29 cellular contexts compared by ENCODE assay signal in the genomic region with DNA sequence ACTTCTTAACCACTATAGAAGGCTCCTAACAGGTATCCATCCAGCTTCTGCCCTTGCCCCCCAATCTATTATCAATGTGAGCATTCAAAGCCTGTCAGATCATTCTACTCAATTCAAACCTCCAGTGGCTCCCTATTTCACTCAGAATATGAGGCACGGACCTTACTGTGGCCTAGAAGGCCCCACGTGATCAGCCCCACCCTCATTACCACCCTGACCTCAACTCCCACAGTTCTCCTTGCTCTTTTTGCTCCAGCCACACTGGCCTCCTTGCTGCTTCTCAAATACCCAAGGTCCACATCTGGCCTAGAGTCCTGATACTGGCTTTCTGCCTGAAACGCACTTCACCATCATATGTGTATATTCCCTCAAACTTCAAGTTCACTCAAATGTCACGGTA.
"Had no signal": no experiment of that assay in that cellular context is flagged by ENCODE, and none has a peak within 500 bp of the region (broad histone marks: within the 10 kb centered on the region; RNA-seq: fewer than 3 reads in every experiment).

No MANE protein-coding gene starts in this region.

- ATAC-seq: stimulated activated effector memory CD8-positive, alpha-beta T cell treated with anti-CD3 and anti-CD28 coated beads, Interleukin-12 subunit alpha, Interleukin-12 subunit beta, amount 100 ng/mL, for 72 hours; stimulated activated memory B cell treated with anti-CD40 and anti-IgM and Interleukin-4, amounts not matched to agents 10 μg/mL and 1 μg/mL and 100 μg/mL, for 72 hours; stimulated activated naive B cell treated with anti-CD40 and anti-IgM and Interleukin-4, amounts not matched to agents 10 μg/mL and 1 μg/mL and 100 μg/mL, for 72 hours; stimulated activated naive CD8-positive, alpha-beta T cell treated with anti-CD3 and anti-CD28 coated beads, Interleukin-15, amount 100 ng/mL, for 72 hours; stimulated activated naive CD8-positive, alpha-beta T cell treated with anti-CD3 and anti-CD28 coated beads, Interleukin-15, Interleukin-2, amounts not matched to agents 100 U/mL and 50 U/mL, for 24 hours; upper lobe of right lung had no signal

- H3K36me3 ChIP-seq: thoracic aorta had no signal

- FAIRE-seq: urothelium cell line had no signal

- H3K4me1 ChIP-seq: suprapubic skin, testis, thyroid gland, tibial artery, tibial nerve, transverse colon, upper lobe of left lung, upper lobe of right lung, uterus, vagina had no signal

- H3K4me3 Mint-ChIP-seq: stimulated activated effector memory CD8-positive, alpha-beta T cell treated with anti-CD3 and anti-CD28 coated beads, Interleukin-12 subunit alpha, Interleukin-12 subunit beta, amount 100 ng/mL, for 72 hours; stimulated activated memory B cell treated with anti-CD40 and anti-IgM and Interleukin-4, amounts not matched to agents 10 μg/mL and 1 μg/mL and 100 μg/mL, for 72 hours; stimulated activated naive B cell treated with anti-CD40 and anti-IgM and Interleukin-4, amounts not matched to agents 10 μg/mL and 1 μg/mL and 100 μg/mL, for 72 hours; stimulated activated naive CD8-positive, alpha-beta T cell treated with anti-CD3 and anti-CD28 coated beads, Interleukin-15, amount 100 ng/mL, for 72 hours; stimulated activated naive CD8-positive, alpha-beta T cell treated with anti-CD3 and anti-CD28 coated beads, Interleukin-15, Interleukin-2, amounts not matched to agents 100 ng/mL and 50 ng/mL, for 24 hours; type B pancreatic cell had no signal

- H3K9me3 Mint-ChIP-seq: stimulated activated effector memory CD8-positive, alpha-beta T cell treated with anti-CD3 and anti-CD28 coated beads, Interleukin-12 subunit alpha, Interleukin-12 subunit beta, amount 100 ng/mL, for 72 hours; stimulated activated naive CD8-positive, alpha-beta T cell treated with anti-CD3 and anti-CD28 coated beads, Interleukin-15, amount 100 ng/mL, for 72 hours; stimulated activated naive CD8-positive, alpha-beta T cell treated with anti-CD3 and anti-CD28 coated beads, Interleukin-15, Interleukin-2, amounts not matched to agents 100 ng/mL and 50 ng/mL, for 24 hours; type B pancreatic cell had no signal

- H3K9me3 ChIP-seq: stomach, testis, thoracic aorta, thyroid gland, tibial artery, transverse colon, upper lobe of left lung, upper lobe of right lung, uterus, vagina had no signal

- H3K27me3 Mint-ChIP-seq: stimulated activated memory B cell treated with anti-CD40 and anti-IgM and Interleukin-4, amounts not matched to agents 10 μg/mL and 1 μg/mL and 100 μg/mL, for 72 hours; stimulated activated naive B cell treated with anti-CD40 and anti-IgM and Interleukin-4, amounts not matched to agents 10 μg/mL and 1 μg/mL and 100 μg/mL, for 72 hours; stimulated activated naive CD8-positive, alpha-beta T cell treated with anti-CD3 and anti-CD28 coated beads, Interleukin-15, amount 100 ng/mL, for 72 hours; stimulated activated naive CD8-positive, alpha-beta T cell treated with anti-CD3 and anti-CD28 coated beads, Interleukin-15, Interleukin-2, amounts not matched to agents 100 ng/mL and 50 ng/mL, for 24 hours; type B pancreatic cell had no signal

- H3K4me3 ChIP-seq: stomach, suprapubic skin, testis, thoracic aorta, thyroid gland, tibial artery, tibial nerve, transverse colon, upper lobe of left lung, upper lobe of right lung, uterus, vagina had no signal

- H3K27ac ChIP-seq: stomach, suprapubic skin, testis, thoracic aorta, thyroid gland, tibial artery, tibial nerve, transverse colon, upper lobe of left lung, upper lobe of right lung, uterus, vagina had no signal

- DNase-seq: stimulated activated CD4-positive, alpha-beta T cell treated with anti-CD3 and anti-CD28 coated beads, Interleukin-2, amount 100 ng/mL, for 48 hours; stimulated activated CD4-positive, alpha-beta T cell treated with anti-CD3 and anti-CD28 coated beads, Interleukin-4, amount 100 ng/mL, for 1 hour; stimulated activated CD4-positive, alpha-beta T cell treated with anti-CD3 and anti-CD28 coated beads, Interleukin-4, amount 100 ng/mL, for 24 hours; stimulated activated CD4-positive, alpha-beta T cell treated with anti-CD3 and anti-CD28 coated beads, Interleukin-4, amount 100 ng/mL, for 4 hours; stimulated activated CD8-positive, alpha-beta memory T cell treated with anti-CD3 and anti-CD28 coated beads, Interleukin-4, amount 100 ng/mL, for 48 hours; stimulated activated naive B cell treated with anti-CD40 and anti-IgM and Interleukin-4, amounts not matched to agents 10 μg/mL and 1 μg/mL and 100 μg/mL, for 72 hours; stimulated activated naive CD4-positive, alpha-beta T cell; stimulated activated naive CD4-positive, alpha-beta T cell treated with Interleukin-2 at 50 U/mL for 16 hours; stimulated activated naive CD8-positive, alpha-beta T cell treated with anti-CD3 and anti-CD28 coated beads, Interleukin-15, amount 100 ng/mL, for 72 hours; stimulated activated naive CD8-positive, alpha-beta T cell treated with anti-CD3 and anti-CD28 coated beads, Interleukin-15, Interleukin-2, amounts not matched to agents 100 U/mL and 50 U/mL, for 24 hours; stomach; substantia nigra; testis; thyroid gland; tibial artery; transverse colon; trophoblast cell; upper lobe of left lung; upper lobe of right lung; uterus had no signal

- H3K27ac Mint-ChIP-seq: stimulated activated effector memory CD8-positive, alpha-beta T cell treated with anti-CD3 and anti-CD28 coated beads, Interleukin-12 subunit alpha, Interleukin-12 subunit beta, amount 100 ng/mL, for 72 hours; stimulated activated memory B cell treated with anti-CD40 and anti-IgM and Interleukin-4, amounts not matched to agents 10 μg/mL and 1 μg/mL and 100 μg/mL, for 72 hours; stimulated activated naive B cell treated with anti-CD40 and anti-IgM and Interleukin-4, amounts not matched to agents 10 μg/mL and 1 μg/mL and 100 μg/mL, for 72 hours; stimulated activated naive CD8-positive, alpha-beta T cell treated with anti-CD3 and anti-CD28 coated beads, Interleukin-15, Interleukin-2, amounts not matched to agents 100 ng/mL and 50 ng/mL, for 24 hours; type B pancreatic cell had no signal

- H3K27me3 ChIP-seq: stomach, suprapubic skin, testis, thyroid gland, tibial artery, tibial nerve, transverse colon, upper lobe of left lung, upper lobe of right lung, uterus, vagina had no signal
